In the genomic region with DNA sequence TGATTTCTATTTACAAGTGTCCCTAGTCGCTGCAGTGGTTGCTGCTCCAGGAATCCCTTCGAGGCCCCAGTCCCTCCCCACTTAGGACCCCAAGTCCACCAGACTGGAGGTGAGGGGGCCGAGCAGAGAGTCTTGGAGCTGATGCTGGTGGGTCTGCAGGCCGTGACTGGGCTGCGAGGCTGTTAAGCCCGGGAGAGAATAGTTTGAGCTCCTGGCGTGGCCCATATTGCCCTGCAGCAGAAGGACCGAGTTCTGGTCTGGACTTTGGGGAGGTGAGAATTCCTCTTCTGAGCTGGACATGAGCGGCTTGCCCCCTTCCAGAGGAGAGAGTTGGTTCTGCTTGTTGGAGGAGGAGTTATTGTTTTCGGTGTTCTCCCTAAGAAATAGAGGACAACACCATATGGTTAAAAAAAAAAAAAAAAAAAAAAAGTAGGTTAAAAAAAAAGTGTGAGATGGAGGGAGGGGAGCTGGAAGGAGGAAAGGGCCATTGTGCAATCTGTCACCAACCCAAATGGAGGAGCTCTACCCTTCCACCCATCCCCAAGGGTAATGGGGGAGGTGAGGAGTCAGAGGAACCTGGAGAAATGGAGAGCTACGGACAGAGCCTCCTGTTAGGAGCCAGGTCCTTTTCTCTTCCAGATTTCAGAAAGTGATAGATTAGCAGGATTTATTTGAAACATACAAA, we compare ENCODE assay signal across 11 cellular contexts. TPM values are rescaled to one million over a fixed set of nuclear protein-coding genes. Genes with fewer than 3 reads are reported as not detected.
A peak's percentile ranks its signal among the peaks of the same experiment; 100 is the strongest.
DNase-seq lines count a peak whose midpoint lies in the region; ATAC-seq, FAIRE-seq and TF ChIP-seq lines count a peak whose summit lies in the region.
"Had no signal": no experiment of that assay in that cellular context is flagged by ENCODE, and none has a peak within 500 bp of the region (broad histone marks: within the 10 kb centered on the region; RNA-seq: fewer than 3 reads in every experiment).

No MANE protein-coding gene starts in this region.

- TF ChIP-seq RAD21 in HepG2 (CRISPR knock-in tag; IDR thresholded peaks at IDR 0.05): no peak

- H2AFZ ChIP-seq in HepG2 (ENCODE audit: low read length): no peak overlapping the region
- peak overlapping the region; percentile 16; the same call in 1 of the 2 replicates for H2AFZ ChIP-seq in OCI-LY7 (ENCODE audit: low read length)

- WGBS in HepG2 (ENCODE audit: low lambda C conversion rate): 87% methylated on average over 11 of the region's 11 CpGs
- WGBS in right lobe of liver (ENCODE audit: insufficient coverage, low coverage, low lambda C conversion rate, missing lambda C conversion rate): 15% methylated on average over 10 of the region's 11 CpGs

- H3K36me3 ChIP-seq in HepG2 (replicated peaks in 1 of 2; ENCODE audit: control insufficient read depth in 1 of 2, insufficient read depth in 2 of 2, low read length in 2 of 2) (no peaks in the 10 kb centered on the region), right lobe of liver (no peaks in the 10 kb centered on the region), OCI-LY7 (ENCODE audit: insufficient read depth, low read length) (no peaks in the 10 kb centered on the region), tibial artery (peaks cover 0 to 4% (median 0%) of the 10 kb centered on the region in 3 donors), left lung (no peaks in the 10 kb centered on the region)
- H3K36me3 ChIP-seq: BLaER1 had no signal

- H3K4me1 ChIP-seq in HepG2 (ENCODE audit: insufficient read depth, low read length): peaks cover 50% of the 10 kb centered on the region
- peaks cover 0 to 51% (median 3%) of the 10 kb centered on the region in 4 donors for H3K4me1 ChIP-seq in right lobe of liver
- H3K4me1 ChIP-seq in OCI-LY7 (ENCODE audit: insufficient read depth, low read length, poor library complexity, severe bottlenecking): no peaks in the 10 kb centered on the region
- peaks cover 0 to 81% (median 38%) of the 10 kb centered on the region in 4 donors for H3K4me1 ChIP-seq in tibial artery
- peaks cover 16 to 43% of the 10 kb centered on the region in 2 donors for H3K4me1 ChIP-seq in left lung
- H3K4me1 ChIP-seq: BLaER1 had no signal

- H3K9ac ChIP-seq in HepG2 (ENCODE audit: insufficient read depth, low read depth, low read length): peak overlapping the region; percentile 69; the same call in 1 of the 2 replicates
- H3K9ac ChIP-seq: BLaER1 had no signal

- DNase-seq in HepG2 (ENCODE audit: low spot score): no peak
- DNase-seq in right lobe of liver: no peak
- DNase-seq in OCI-LY7 (ENCODE audit: low spot score): no peak
- peak in 1 of 2 donors; percentile 45 for DNase-seq in foreskin fibroblast
- DNase-seq in tibial artery: peak in 1 of 2 donors; percentile 68
- DNase-seq in NCI-H2081 (lab: John Stamatoyannopoulos, UW): no peak
- DNase-seq in left lung: no peak
- DNase-seq: dorsolateral prefrontal cortex, Kasumi-1 had no signal

- POLR2A ChIA-PET in HepG2 (lab: Yijun Ruan, JAX) (no interaction called here), OCI-LY7 (lab: Charles Lee) (interaction anchor here (0.6 to 0.9 kb wide), 9 partner anchors 9 to 386 kb away, joined by 3 to 6 read pairs (median 3); no protein-coding TSS in a partner anchor)

- in situ Hi-C loops in HepG2 (cut with HindIII; ENCODE audit: extremely low pct_ligation_motif_present, low pct_unique_long_range_greater_than_20kb): no loop called here

- TF ChIP-seq EP300 in HepG2 (IDR thresholded peaks at IDR 0.05; ENCODE audit: low read depth in 2 of 2, low read length in 2 of 2): no peak
- no peak for TF ChIP-seq EP300 in HepG2 (CRISPR knock-in tag; IDR thresholded peaks at IDR 0.05; ENCODE audit: borderline replicate concordance)

- H3K9me2 ChIP-seq in OCI-LY7 (ENCODE audit: insufficient read depth, low read length): no peaks in the 10 kb centered on the region

- H3K27me3 ChIP-seq in HepG2 (ENCODE audit: control insufficient read depth in 1 of 2, insufficient read depth in 2 of 2, low read length in 2 of 2): no peaks in the 10 kb centered on the region; a peak in 2 of 5 replicates
- H3K27me3 ChIP-seq in right lobe of liver: peaks cover 26 to 75% of the 10 kb centered on the region in 2 donors
- H3K27me3 ChIP-seq in tibial artery: peaks cover 0 to 4% of the 10 kb centered on the region in 2 donors
- H3K27me3 ChIP-seq in left lung: peaks cover 94 to 100% of the 10 kb centered on the region in 2 donors

- TF ChIP-seq POLR2A in HepG2 (IDR thresholded peaks at IDR 0.05; ENCODE audit: insufficient read depth in 1 of 2, low read depth in 2 of 2, low read length in 2 of 2) (no peak), right lobe of liver (IDR thresholded peaks at IDR 0.05) (no peak)

- H3K27ac ChIP-seq in HepG2 (ENCODE audit: extremely low read length, insufficient read depth, low read length): no peak overlapping the region
- H3K27ac ChIP-seq in right lobe of liver: no peak overlapping the region
- H3K27ac ChIP-seq in OCI-LY7 (ENCODE audit: low read depth, low read length, poor library complexity, severe bottlenecking): no peak overlapping the region
- peak overlapping the region; percentile 78 to 85 for H3K27ac ChIP-seq in tibial artery
- no peak overlapping the region for H3K27ac ChIP-seq in left lung
- H3K27ac ChIP-seq: BLaER1 had no signal

- H3K79me2 ChIP-seq in HepG2 (ENCODE audit: insufficient read depth, low read length) (peaks cover 44% of the 10 kb centered on the region), OCI-LY7 (ENCODE audit: insufficient read depth, low read depth, low read length) (no peaks in the 10 kb centered on the region)

- intact Hi-C loops in HepG2 (cut with micrococcal nuclease; ENCODE audit: unreplicated experiment): loop anchor here (2.0 to 5.0 kb wide), 3 partner anchors 171 to 381 kb away; a partner anchor contains a TSS
- intact Hi-C loops in right lobe of liver (cut with DNase I): no loop called here
- intact Hi-C loops in OCI-LY7 (cut with micrococcal nuclease; ENCODE audit: unreplicated experiment): no loop called here
- intact Hi-C loops in tibial artery (cut with DNase I; ENCODE audit: low total_unique reads): loop anchor here (5.0 kb wide), 1 partner anchor 91 kb away; no protein-coding TSS in a partner anchor
- intact Hi-C loops in left lung (cut with DNase I): no loop called here

- no peak for FAIRE-seq in HepG2 (lab: Jason Lieb, UNC)

- H3K4me2 ChIP-seq in HepG2 (ENCODE audit: low read depth, low read length): peak overlapping the region; percentile 96
- H3K4me2 ChIP-seq in OCI-LY7 (ENCODE audit: low read length): no peak overlapping the region
- H3K4me2 ChIP-seq: BLaER1 had no signal

- BruUV-seq in HepG2 (replicated peaks; lab: Mats Ljungman, UMichigan) (no TSS peak), OCI-LY7 (replicated peaks; lab: Mats Ljungman, UMichigan) (no TSS peak)

- peak overlapping the region; percentile 75 to 79 (median 77); a peak in 5 of 6 replicates for H3K4me3 ChIP-seq in HepG2 (replicated peaks in 1 of 3; ENCODE audit: insufficient read depth in 1 of 3, low read depth in 2 of 3, low read length in 3 of 3)
- H3K4me3 ChIP-seq in right lobe of liver: no peak overlapping the region
- H3K4me3 ChIP-seq in OCI-LY7 (ENCODE audit: low read depth, low read length, poor library complexity, severe bottlenecking): no peak overlapping the region
- H3K4me3 ChIP-seq in foreskin fibroblast (ENCODE audit: low read depth in 1 of 2, low read length in 2 of 2): peak overlapping the region; percentile 76 to 85
- H3K4me3 ChIP-seq in tibial artery: peak overlapping the region; percentile 72 to 77
- no peak overlapping the region for H3K4me3 ChIP-seq in left lung
- H3K4me3 ChIP-seq: BLaER1 had no signal

- H3K9me3 ChIP-seq in HepG2 (ENCODE audit: low read length): no peaks in the 10 kb centered on the region
- H3K9me3 ChIP-seq in right lobe of liver: no peaks in the 10 kb centered on the region
- no peaks in the 10 kb centered on the region for H3K9me3 ChIP-seq in OCI-LY7 (ENCODE audit: low read length)
- H3K9me3 ChIP-seq in tibial artery: no peaks in the 10 kb centered on the region
- no peaks in the 10 kb centered on the region for H3K9me3 ChIP-seq in left lung

- ATAC-seq in HepG2 (no peak), right lobe of liver (no peak), left lung (no peak), GM21381 (IDR thresholded peaks at IDR 0.05; ENCODE audit: unreplicated experiment) (no peak)

- H4K20me1 ChIP-seq in HepG2 (ENCODE audit: insufficient read depth, low read length) (no peaks in the 10 kb centered on the region), OCI-LY7 (ENCODE audit: insufficient read depth, low read length) (no peaks in the 10 kb centered on the region)

- TF ChIP-seq CTCF in HepG2 (CRISPR knock-in tag; IDR thresholded peaks at IDR 0.05): no peak
- TF ChIP-seq CTCF in right lobe of liver (IDR thresholded peaks at IDR 0.05): no peak
- TF ChIP-seq CTCF in OCI-LY7 (conservative IDR thresholded peaks at IDR 0.05; ENCODE audit: low read length): no peak
- TF ChIP-seq CTCF in foreskin fibroblast (IDR thresholded peaks at IDR 0.05; ENCODE audit: low read depth, low read length): no peak
- no peak for TF ChIP-seq CTCF in tibial artery (IDR thresholded peaks at IDR 0.05)
- TF ChIP-seq CTCF in left lung (IDR thresholded peaks at IDR 0.05): no peak

- CTCF ChIA-PET in HepG2 (lab: Yijun Ruan, JAX; ENCODE audit: low intra/inter-chr PET ratio, low total read pairs): no interaction called here
- CTCF ChIA-PET in OCI-LY7 (lab: Charles Lee; ENCODE audit: unreplicated experiment): no interaction called here

RNA-seq across cellular contexts. Expression of a gene that starts 2.9 kb away (rescaled TPM):
- total RNA-seq in HepG2 (2016; rRNA removed; fragmentation: Illumina TruSeq; extraction: Trizol) (6.5 and 6.8 TPM in 2 replicates), right lobe of liver (not detected), OCI-LY7 (2022) (1.6 and 2.9 TPM in 2 replicates), left lung (1 to 10 TPM in 1 of 2 donors, not detected in 1; 1.3 TPM)
- 2.6 and 3.0 TPM in 2 replicates for total RNA-seq in HepG2 (2016; cell fraction: cytosol; rRNA removed; fragmentation: Illumina TruSeq; extraction: Trizol; ENCODE audit: low read depth)
- 5.9 and 6.3 TPM in 2 replicates for total RNA-seq in HepG2 (2016; cell fraction: insoluble cytoplasmic fraction; rRNA removed; fragmentation: Illumina TruSeq; extraction: Trizol)
- 6.9 and 7.5 TPM in 2 replicates for total RNA-seq in HepG2 (2016; cell fraction: membrane; rRNA removed; fragmentation: Illumina TruSeq; extraction: Trizol)
- 4.9 and 6.0 TPM in 2 replicates for total RNA-seq in HepG2 (2016; cell fraction: nucleus; rRNA removed; fragmentation: Illumina TruSeq; extraction: Trizol)
- polyA plus RNA-seq in HepG2 (2011; rRNA removed): 1.3 and 1.7 TPM in 2 replicates
- polyA plus RNA-seq in HepG2 (2011; cell fraction: cytosol; rRNA removed): 1.2 and 1.8 TPM in 2 replicates
- 2.7 and 3.5 TPM in 2 replicates for polyA plus RNA-seq in HepG2 (2011; cell fraction: nucleus; rRNA removed)
- 3.0 and 3.1 TPM in 2 replicates for polyA plus RNA-seq in HepG2 (2012)
- polyA plus RNA-seq in HepG2 (2016; cell fraction: cytosol; fragmentation: Illumina TruSeq; extraction: Trizol; ENCODE audit: low read depth): 1.1 and 1.3 TPM in 2 replicates
- 6.3 and 7.8 TPM in 2 replicates for polyA plus RNA-seq in HepG2 (2016; cell fraction: insoluble cytoplasmic fraction; fragmentation: Illumina TruSeq; extraction: Trizol; ENCODE audit: low read depth)
- polyA plus RNA-seq in HepG2 (2016; cell fraction: membrane; fragmentation: Illumina TruSeq; extraction: Trizol; ENCODE audit: low read depth): 2.3 and 2.7 TPM in 2 replicates
- 6.4 and 7.6 TPM in 2 replicates for polyA plus RNA-seq in HepG2 (2016; cell fraction: nucleus; fragmentation: Illumina TruSeq; extraction: Trizol; ENCODE audit: insufficient read depth, low read depth)
- polyA minus RNA-seq in HepG2 (2011; rRNA and poly(A)+ RNA removed; ENCODE audit: low replicate concordance): 1.5 and 4.6 TPM in 2 replicates
- polyA minus RNA-seq in HepG2 (2011; cell fraction: cytosol; rRNA and poly(A)+ RNA removed): 2.3 and 3.2 TPM in 2 replicates
- polyA minus RNA-seq in HepG2 (2011; cell fraction: nucleus; rRNA and poly(A)+ RNA removed): 7.1 and 8.3 TPM in 2 replicates
- 0.18 and 0.35 TPM in 2 replicates for total RNA-seq in OCI-LY7 (2014; rRNA removed; shearing (Covaris generic))

Comparison
In these comparisons a context has a peak if more than half of its experiments do, and no peak if none do; other contexts are left out.
1. H3K4me3 ChIP-seq: peak in HepG2 (3 of 3), foreskin fibroblast (2 of 2) and tibial artery (2 of 2); none in right lobe of liver (0 of 3), OCI-LY7 (single experiment) and left lung (0 of 2).
2. intact Hi-C loops: an anchor here in HepG2 (2.0 to 5.0 kb wide) and tibial artery (5.0 kb wide); none called in right lobe of liver, OCI-LY7 and left lung.
3. H3K27ac ChIP-seq: peak in tibial artery (2 of 2); none in HepG2 (single experiment), right lobe of liver (0 of 3), OCI-LY7 (single experiment) and left lung (0 of 2).